Comparison of ENCODE assay signal across 17 cellular contexts in the genomic region with DNA sequence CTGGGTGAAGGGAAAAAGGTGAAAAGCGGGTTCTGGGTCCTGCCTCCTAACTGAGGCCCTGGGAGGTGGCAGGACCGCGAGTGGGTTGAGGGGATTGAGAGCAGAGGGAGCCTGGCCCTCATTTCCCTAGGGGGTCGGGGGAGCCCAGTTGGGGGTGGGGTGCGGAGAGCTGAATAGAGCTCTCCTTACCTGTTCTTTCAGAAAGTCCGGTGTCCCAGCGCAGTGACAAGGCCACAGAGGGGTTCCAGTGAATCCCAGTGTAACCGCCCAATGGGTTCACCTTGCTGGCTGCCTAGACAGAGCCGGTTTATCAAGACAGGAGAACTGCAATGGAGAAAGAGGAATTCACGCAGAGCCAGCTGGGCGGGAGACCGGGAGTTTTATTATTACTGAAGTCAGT. TPM values are rescaled to one million over a fixed set of nuclear protein-coding genes. Genes with fewer than 3 reads are reported as not detected.
DNase-seq lines count a peak whose midpoint lies in the region; TF ChIP-seq lines count a peak whose summit lies in the region.
"Had no signal": no experiment of that assay in that cellular context is flagged by ENCODE, and none has a peak within 500 bp of the region (broad histone marks: within the 10 kb centered on the region; RNA-seq: fewer than 3 reads in every experiment).

No MANE protein-coding gene starts in this region.

- H3K9me3 Mint-ChIP-seq in endothelial cell (ENCODE audit: unreplicated experiment): no peaks in the 10 kb centered on the region
- H3K9me3 Mint-ChIP-seq in nephron progenitor cell: peaks cover 14% of the 10 kb centered on the region
- no peaks in the 10 kb centered on the region for H3K9me3 Mint-ChIP-seq in type B pancreatic cell
- no peaks in the 10 kb centered on the region for H3K9me3 Mint-ChIP-seq in immature natural killer cell
- H3K9me3 Mint-ChIP-seq: CD8-positive, alpha-beta memory T cell had no signal

- H2AFZ ChIP-seq in mammary epithelial cell (ENCODE audit: low read depth, low read length): no peak overlapping the region

- H3K4me3 Mint-ChIP-seq in endothelial cell (ENCODE audit: unreplicated experiment) (peak overlapping the region; percentile 43), nephron progenitor cell (no peak overlapping the region), type B pancreatic cell (peak overlapping the region; percentile 23), immature natural killer cell (no peak overlapping the region)
- H3K4me3 Mint-ChIP-seq: CD8-positive, alpha-beta memory T cell had no signal

- H3K4me1 Mint-ChIP-seq in endothelial cell (ENCODE audit: unreplicated experiment) (peaks cover 63% of the 10 kb centered on the region), nephron progenitor cell (peaks cover 36% of the 10 kb centered on the region), type B pancreatic cell (ENCODE audit: unreplicated experiment) (peaks cover 27% of the 10 kb centered on the region), immature natural killer cell (peaks cover 6 to 8% of the 10 kb centered on the region in 2 donors)

- H4K20me1 ChIP-seq in mammary epithelial cell (ENCODE audit: insufficient read depth, low read length): no peaks in the 10 kb centered on the region
- H4K20me1 ChIP-seq: BLaER1 had no signal

- peak overlapping the region; percentile 97 for H3K27ac Mint-ChIP-seq in endothelial cell (ENCODE audit: unreplicated experiment)
- peak overlapping the region; percentile 35 for H3K27ac Mint-ChIP-seq in nephron progenitor cell
- peak overlapping the region; percentile 50 for H3K27ac Mint-ChIP-seq in type B pancreatic cell
- H3K27ac Mint-ChIP-seq in immature natural killer cell: no peak overlapping the region

- no peak overlapping the region for H3K4me2 ChIP-seq in mammary epithelial cell (ENCODE audit: insufficient read depth, low read depth, low read length)
- H3K4me2 ChIP-seq: BLaER1 had no signal

- H3K27me3 ChIP-seq in breast epithelium: no peaks in the 10 kb centered on the region
- H3K27me3 ChIP-seq in mammary epithelial cell (ENCODE audit: insufficient read depth, low read length): no peaks in the 10 kb centered on the region
- H3K27me3 ChIP-seq: BLaER1 had no signal

- H3K9me3 ChIP-seq in breast epithelium (peaks cover 0 to 5% of the 10 kb centered on the region in 2 donors), mammary epithelial cell (replicated peaks; ENCODE audit: insufficient read depth, low read length) (no peaks in the 10 kb centered on the region)

- H3K9ac ChIP-seq in mammary epithelial cell (ENCODE audit: insufficient read depth, low read length): no peak overlapping the region
- H3K9ac ChIP-seq: BLaER1 had no signal

- TF ChIP-seq CTCF in breast epithelium (IDR thresholded peaks at IDR 0.05) (no peak), mammary epithelial cell (conservative IDR thresholded peaks at IDR 0.05 in 1 of 2, IDR thresholded peaks at IDR 0.05 in 1 of 2; ENCODE audit: extremely low read depth in 1 of 2, insufficient read depth in 1 of 2, low read depth in 1 of 2, low read length in 2 of 2) (no peak), endothelial cell (IDR thresholded peaks at IDR 0.05; ENCODE audit: unreplicated experiment) (no peak), nephron progenitor cell (IDR thresholded peaks at IDR 0.05) (no peak), type B pancreatic cell (conservative IDR thresholded peaks at IDR 0.05) (no peak)

- intact Hi-C loops in breast epithelium (cut with DNase I; ENCODE audit: low total_unique reads): no loop called here
- intact Hi-C loops in mammary epithelial cell (cut with micrococcal nuclease): loop anchor here (10.0 kb wide), 1 partner anchor 57 kb away; no protein-coding TSS in a partner anchor

- H3K27me3 Mint-ChIP-seq in endothelial cell (ENCODE audit: unreplicated experiment) (peaks cover 7% of the 10 kb centered on the region), nephron progenitor cell (ENCODE audit: low read depth, poor library complexity) (peaks cover 17% of the 10 kb centered on the region), type B pancreatic cell (peaks cover 4% of the 10 kb centered on the region), immature natural killer cell (ENCODE audit: low read depth in 3 of 3) (peaks cover 5 to 9% (median 7%) of the 10 kb centered on the region in 3 donors)

- H3K36me3 Mint-ChIP-seq in endothelial cell (ENCODE audit: low read depth, unreplicated experiment): peaks cover 21% of the 10 kb centered on the region
- peaks cover 14% of the 10 kb centered on the region for H3K36me3 Mint-ChIP-seq in nephron progenitor cell (ENCODE audit: low read depth)
- no peaks in the 10 kb centered on the region for H3K36me3 Mint-ChIP-seq in type B pancreatic cell
- H3K36me3 Mint-ChIP-seq in immature natural killer cell: peaks cover 0 to 4% (median 0%) of the 10 kb centered on the region in 3 donors
- H3K36me3 Mint-ChIP-seq: CD8-positive, alpha-beta memory T cell had no signal

- H3K36me3 ChIP-seq in breast epithelium (no peaks in the 10 kb centered on the region), mammary epithelial cell (ENCODE audit: insufficient read depth, low read length) (no peaks in the 10 kb centered on the region)
- H3K36me3 ChIP-seq: BLaER1 had no signal

- CTCF ChIA-PET in mammary epithelial cell (lab: Charles Lee; ENCODE audit: low non-redundant PET): no interaction called here

- DNase-seq in breast epithelium (ENCODE audit: low spot score in 2 of 2) (no peak), mammary epithelial cell (no peak), endothelial cell (ENCODE audit: low spot score) (no peak), nephron progenitor cell (no peak), type B pancreatic cell (ENCODE audit: extremely low spot score, unreplicated experiment) (no peak), immature natural killer cell (no peak), NCI-H1417 (lab: John Stamatoyannopoulos, UW) (no peak), NAMALWA (ENCODE audit: low spot score) (no peak)
- DNase-seq: CD8-positive, alpha-beta memory T cell; DMS79 treated with DMSO at 0.1 percent for 48 hours; HCEC 1CT; NCI-H1436; NCI-H2029 treated with DMSO at 0.1 percent for 48 hours; NCI-H510A treated with DMSO at 0.1 percent for 48 hours; Right ventricle myocardium superior had no signal

- 39% methylated on average over 7 of the region's 12 CpGs for WGBS in mammary epithelial cell (ENCODE audit: low coverage, missing lambda C conversion rate)

- TF ChIP-seq POLR2A in breast epithelium (IDR thresholded peaks at IDR 0.05): no peak

- no peaks in the 10 kb centered on the region for H3K79me2 ChIP-seq in mammary epithelial cell (ENCODE audit: insufficient read depth, low read length)

- dilution Hi-C loops in mammary epithelial cell (cut with HindIII; ENCODE audit: low sequenced_read_pairs): no loop called here

- H3K27ac ChIP-seq in breast epithelium (peak overlapping the region; percentile 81 to 84), mammary epithelial cell (ENCODE audit: insufficient read depth, low read depth, low read length) (no peak overlapping the region)
- H3K27ac ChIP-seq: BLaER1 had no signal

- no TSS peak for BruUV-seq in mammary epithelial cell (replicated peaks; lab: Mats Ljungman, UMichigan)

- H3K4me3 ChIP-seq in breast epithelium: no peak overlapping the region
- H3K4me3 ChIP-seq in mammary epithelial cell (replicated peaks in 1 of 3; ENCODE audit: insufficient read depth in 1 of 3, low read depth in 2 of 3, low read length in 3 of 3): no peak overlapping the region
- H3K4me3 ChIP-seq: BLaER1, K562 had no signal

- in situ Hi-C loops in mammary epithelial cell (cut with MboI; ENCODE audit: low sequenced_read_pairs in 2 of 2): no loop called here

- H3K4me1 ChIP-seq in breast epithelium: peaks cover 0 to 13% of the 10 kb centered on the region in 2 donors
- H3K4me1 ChIP-seq in mammary epithelial cell (ENCODE audit: insufficient read depth, low read length): no peaks in the 10 kb centered on the region

RNA-seq across cellular contexts. Expression of a gene that starts 22.4 kb away (rescaled TPM):
- 10 to 100 TPM in 2 of 3 donors, 1 to 10 TPM in 1; 3.4 to 16.5 (median 13.1) TPM for total RNA-seq in breast epithelium
- 10 to 100 TPM; 11.7 to 13.3 TPM for total RNA-seq in mammary epithelial cell
- polyA plus RNA-seq in mammary epithelial cell: 21.9 TPM
- polyA minus RNA-seq in mammary epithelial cell: 12.2 TPM
- 20.9 TPM for total RNA-seq in endothelial cell (ENCODE audit: unreplicated experiment)
- total RNA-seq in type B pancreatic cell (ENCODE audit: low replicate concordance): 16.9 and 19.0 TPM in 2 replicates
- polyA plus RNA-seq in immature natural killer cell: 1 to 10 TPM; 2.8 to 7.3 (median 3.6) TPM

RNA-seq across cellular contexts. Expression of a gene that starts 58.4 kb away (rescaled TPM):
- total RNA-seq in breast epithelium (10 to 100 TPM; 29.1 to 49.6 (median 38.7) TPM), mammary epithelial cell (10 to 100 TPM; 36.9 to 48.7 TPM), endothelial cell (ENCODE audit: unreplicated experiment) (51.0 TPM), type B pancreatic cell (ENCODE audit: low replicate concordance) (31.7 and 37.4 TPM in 2 replicates)
- polyA plus RNA-seq in mammary epithelial cell (14.9 TPM), immature natural killer cell (100 to 1,000 TPM; 172 to 335 (median 206) TPM)
- 1.7 TPM for polyA minus RNA-seq in mammary epithelial cell

Comparison
In these comparisons a context has a peak if more than half of its experiments do, and no peak if none do; other contexts are left out.
1. H3K27ac Mint-ChIP-seq: peak in endothelial cell (single experiment), nephron progenitor cell (single experiment) and type B pancreatic cell (single experiment); none in immature natural killer cell (0 of 6).
2. H3K4me3 Mint-ChIP-seq: peak in endothelial cell (single experiment) and type B pancreatic cell (single experiment); none in nephron progenitor cell (single experiment) and immature natural killer cell (0 of 5).